In genomic region chr1:79376106-79376505, GRCh38 we compare ENCODE assay signal across 19 cellular contexts.
"Had no signal": no experiment of that assay in that cellular context is flagged by ENCODE, and none has a peak within 500 bp of the region (broad histone marks: within the 10 kb centered on the region; RNA-seq: fewer than 3 reads in every experiment).

No MANE protein-coding gene starts in this region.

- H3K27ac ChIP-seq: adrenal gland, ascending aorta, coronary artery, gastrocnemius medialis, tibial artery, WERI-Rb-1 had no signal

- H3K27me3 Mint-ChIP-seq: activated naive CD8-positive, alpha-beta T cell; activated T-helper 17 cell treated with anti-CD3 and anti-CD28 coated beads, Interleukin-2, amount 50 U/mL, for 72 hours; progenitor cell of endocrine pancreas had no signal

- H3K4me1 Mint-ChIP-seq: activated T-helper 17 cell treated with anti-CD3 and anti-CD28 coated beads, Interleukin-2, amount 50 U/mL, for 72 hours; natural killer cell had no signal

- H3K36me3 Mint-ChIP-seq: activated naive CD8-positive, alpha-beta T cell; natural killer cell had no signal

- H3K4me3 Mint-ChIP-seq: activated naive CD8-positive, alpha-beta T cell; activated T-helper 17 cell treated with anti-CD3 and anti-CD28 coated beads, Interleukin-2, amount 50 U/mL, for 72 hours; natural killer cell had no signal

- H3K9me3 ChIP-seq: adrenal gland, ascending aorta, gastrocnemius medialis, tibial artery had no signal

- H3K27me3 ChIP-seq: adrenal gland, ascending aorta, gastrocnemius medialis, tibial artery had no signal

- H3K36me3 ChIP-seq: adrenal gland, ascending aorta, gastrocnemius medialis, tibial artery, WERI-Rb-1 had no signal

- ATAC-seq: activated T-helper 17 cell treated with anti-CD3 and anti-CD28 coated beads, Interleukin-2, amount 50 U/mL, for 72 hours; gastrocnemius medialis; natural killer cell had no signal

- H3K27ac Mint-ChIP-seq: activated naive CD8-positive, alpha-beta T cell; activated T-helper 17 cell treated with anti-CD3 and anti-CD28 coated beads, Interleukin-2, amount 50 U/mL, for 72 hours; natural killer cell; progenitor cell of endocrine pancreas had no signal

- H3K4me1 ChIP-seq: adrenal gland, ascending aorta, gastrocnemius medialis had no signal

- H3K4me3 ChIP-seq: adrenal gland, ascending aorta, coronary artery, gastrocnemius medialis, tibial artery had no signal

- DNase-seq: activated naive CD4-positive, alpha-beta T cell; activated T-cell treated with anti-CD3 and anti-CD28 coated beads, Interleukin-2, amount 50 U/mL, for 1 hour; adrenal gland; gastrocnemius medialis; head of caudate nucleus; hypothalamus; midbrain; natural killer cell; stimulated activated CD4-positive, alpha-beta T cell treated with anti-CD3 and anti-CD28 coated beads, Interleukin-4, amount 100 ng/mL, for 24 hours; stimulated activated naive CD4-positive, alpha-beta T cell treated with Interleukin-2 at 50 U/mL for 16 hours; substantia nigra; T-helper 1 cell; tibial artery had no signal
